2 cellular contexts compared by ENCODE assay signal in the genomic region with DNA sequence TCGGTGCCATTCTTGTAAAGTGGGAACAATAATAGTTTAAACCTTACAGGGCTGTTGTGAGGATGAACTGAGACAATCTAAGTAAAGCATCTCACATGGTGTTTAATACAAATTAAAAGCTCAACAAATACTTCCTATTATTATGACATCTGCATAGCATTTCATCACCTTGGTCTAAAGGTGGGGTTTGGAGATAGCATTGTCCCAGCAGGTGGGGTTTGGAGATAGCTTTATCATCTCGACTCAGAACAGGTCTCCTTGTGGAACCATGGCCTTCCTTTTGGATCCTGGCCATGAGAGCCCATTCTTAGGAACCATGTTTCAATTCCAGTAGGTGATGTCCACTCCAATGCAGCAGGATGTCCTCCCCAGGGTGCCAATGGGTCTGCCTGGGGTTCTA.
TF ChIP-seq lines count a peak whose summit lies in the region.

No MANE protein-coding gene starts in this region.

TF ChIP-seq in HepG2, 621 proteins besides CTCF, POLR2A, EP300 and RAD21:
- no peak for TF ChIP-seq ZNF335 (CRISPR knock-in tag; IDR thresholded peaks at IDR 0.05)
- TF ChIP-seq ZNF143 (CRISPR knock-in tag; IDR thresholded peaks at IDR 0.05) = no peak
- TF ChIP-seq, protein P1, sequence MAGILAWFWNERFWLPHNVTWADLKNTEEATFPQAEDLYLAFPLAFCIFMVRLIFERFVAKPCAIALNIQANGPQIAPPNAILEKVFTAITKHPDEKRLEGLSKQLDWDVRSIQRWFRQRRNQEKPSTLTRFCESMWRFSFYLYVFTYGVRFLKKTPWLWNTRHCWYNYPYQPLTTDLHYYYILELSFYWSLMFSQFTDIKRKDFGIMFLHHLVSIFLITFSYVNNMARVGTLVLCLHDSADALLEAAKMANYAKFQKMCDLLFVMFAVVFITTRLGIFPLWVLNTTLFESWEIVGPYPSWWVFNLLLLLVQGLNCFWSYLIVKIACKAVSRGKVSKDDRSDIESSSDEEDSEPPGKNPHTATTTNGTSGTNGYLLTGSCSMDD (CRISPR knock-in tag; IDR thresholded peaks at IDR 0.05) = no peak
- TF ChIP-seq, protein P2, sequence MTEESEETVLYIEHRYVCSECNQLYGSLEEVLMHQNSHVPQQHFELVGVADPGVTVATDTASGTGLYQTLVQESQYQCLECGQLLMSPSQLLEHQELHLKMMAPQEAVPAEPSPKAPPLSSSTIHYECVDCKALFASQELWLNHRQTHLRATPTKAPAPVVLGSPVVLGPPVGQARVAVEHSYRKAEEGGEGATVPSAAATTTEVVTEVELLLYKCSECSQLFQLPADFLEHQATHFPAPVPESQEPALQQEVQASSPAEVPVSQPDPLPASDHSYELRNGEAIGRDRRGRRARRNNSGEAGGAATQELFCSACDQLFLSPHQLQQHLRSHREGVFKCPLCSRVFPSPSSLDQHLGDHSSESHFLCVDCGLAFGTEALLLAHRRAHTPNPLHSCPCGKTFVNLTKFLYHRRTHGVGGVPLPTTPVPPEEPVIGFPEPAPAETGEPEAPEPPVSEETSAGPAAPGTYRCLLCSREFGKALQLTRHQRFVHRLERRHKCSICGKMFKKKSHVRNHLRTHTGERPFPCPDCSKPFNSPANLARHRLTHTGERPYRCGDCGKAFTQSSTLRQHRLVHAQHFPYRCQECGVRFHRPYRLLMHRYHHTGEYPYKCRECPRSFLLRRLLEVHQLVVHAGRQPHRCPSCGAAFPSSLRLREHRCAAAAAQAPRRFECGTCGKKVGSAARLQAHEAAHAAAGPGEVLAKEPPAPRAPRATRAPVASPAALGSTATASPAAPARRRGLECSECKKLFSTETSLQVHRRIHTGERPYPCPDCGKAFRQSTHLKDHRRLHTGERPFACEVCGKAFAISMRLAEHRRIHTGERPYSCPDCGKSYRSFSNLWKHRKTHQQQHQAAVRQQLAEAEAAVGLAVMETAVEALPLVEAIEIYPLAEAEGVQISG (CRISPR knock-in tag; IDR thresholded peaks at IDR 0.05) = no peak
- no peak for TF ChIP-seq RORA (CRISPR knock-in tag; IDR thresholded peaks at IDR 0.05)
- TF ChIP-seq, protein P3, sequence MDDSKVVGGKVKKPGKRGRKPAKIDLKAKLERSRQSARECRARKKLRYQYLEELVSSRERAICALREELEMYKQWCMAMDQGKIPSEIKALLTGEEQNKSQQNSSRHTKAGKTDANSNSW (CRISPR knock-in tag; IDR thresholded peaks at IDR 0.05; ENCODE audit: borderline replicate concordance) = no peak
- TF ChIP-seq TBP (CRISPR knock-in tag; IDR thresholded peaks at IDR 0.05) = no peak
- TF ChIP-seq, protein P4, sequence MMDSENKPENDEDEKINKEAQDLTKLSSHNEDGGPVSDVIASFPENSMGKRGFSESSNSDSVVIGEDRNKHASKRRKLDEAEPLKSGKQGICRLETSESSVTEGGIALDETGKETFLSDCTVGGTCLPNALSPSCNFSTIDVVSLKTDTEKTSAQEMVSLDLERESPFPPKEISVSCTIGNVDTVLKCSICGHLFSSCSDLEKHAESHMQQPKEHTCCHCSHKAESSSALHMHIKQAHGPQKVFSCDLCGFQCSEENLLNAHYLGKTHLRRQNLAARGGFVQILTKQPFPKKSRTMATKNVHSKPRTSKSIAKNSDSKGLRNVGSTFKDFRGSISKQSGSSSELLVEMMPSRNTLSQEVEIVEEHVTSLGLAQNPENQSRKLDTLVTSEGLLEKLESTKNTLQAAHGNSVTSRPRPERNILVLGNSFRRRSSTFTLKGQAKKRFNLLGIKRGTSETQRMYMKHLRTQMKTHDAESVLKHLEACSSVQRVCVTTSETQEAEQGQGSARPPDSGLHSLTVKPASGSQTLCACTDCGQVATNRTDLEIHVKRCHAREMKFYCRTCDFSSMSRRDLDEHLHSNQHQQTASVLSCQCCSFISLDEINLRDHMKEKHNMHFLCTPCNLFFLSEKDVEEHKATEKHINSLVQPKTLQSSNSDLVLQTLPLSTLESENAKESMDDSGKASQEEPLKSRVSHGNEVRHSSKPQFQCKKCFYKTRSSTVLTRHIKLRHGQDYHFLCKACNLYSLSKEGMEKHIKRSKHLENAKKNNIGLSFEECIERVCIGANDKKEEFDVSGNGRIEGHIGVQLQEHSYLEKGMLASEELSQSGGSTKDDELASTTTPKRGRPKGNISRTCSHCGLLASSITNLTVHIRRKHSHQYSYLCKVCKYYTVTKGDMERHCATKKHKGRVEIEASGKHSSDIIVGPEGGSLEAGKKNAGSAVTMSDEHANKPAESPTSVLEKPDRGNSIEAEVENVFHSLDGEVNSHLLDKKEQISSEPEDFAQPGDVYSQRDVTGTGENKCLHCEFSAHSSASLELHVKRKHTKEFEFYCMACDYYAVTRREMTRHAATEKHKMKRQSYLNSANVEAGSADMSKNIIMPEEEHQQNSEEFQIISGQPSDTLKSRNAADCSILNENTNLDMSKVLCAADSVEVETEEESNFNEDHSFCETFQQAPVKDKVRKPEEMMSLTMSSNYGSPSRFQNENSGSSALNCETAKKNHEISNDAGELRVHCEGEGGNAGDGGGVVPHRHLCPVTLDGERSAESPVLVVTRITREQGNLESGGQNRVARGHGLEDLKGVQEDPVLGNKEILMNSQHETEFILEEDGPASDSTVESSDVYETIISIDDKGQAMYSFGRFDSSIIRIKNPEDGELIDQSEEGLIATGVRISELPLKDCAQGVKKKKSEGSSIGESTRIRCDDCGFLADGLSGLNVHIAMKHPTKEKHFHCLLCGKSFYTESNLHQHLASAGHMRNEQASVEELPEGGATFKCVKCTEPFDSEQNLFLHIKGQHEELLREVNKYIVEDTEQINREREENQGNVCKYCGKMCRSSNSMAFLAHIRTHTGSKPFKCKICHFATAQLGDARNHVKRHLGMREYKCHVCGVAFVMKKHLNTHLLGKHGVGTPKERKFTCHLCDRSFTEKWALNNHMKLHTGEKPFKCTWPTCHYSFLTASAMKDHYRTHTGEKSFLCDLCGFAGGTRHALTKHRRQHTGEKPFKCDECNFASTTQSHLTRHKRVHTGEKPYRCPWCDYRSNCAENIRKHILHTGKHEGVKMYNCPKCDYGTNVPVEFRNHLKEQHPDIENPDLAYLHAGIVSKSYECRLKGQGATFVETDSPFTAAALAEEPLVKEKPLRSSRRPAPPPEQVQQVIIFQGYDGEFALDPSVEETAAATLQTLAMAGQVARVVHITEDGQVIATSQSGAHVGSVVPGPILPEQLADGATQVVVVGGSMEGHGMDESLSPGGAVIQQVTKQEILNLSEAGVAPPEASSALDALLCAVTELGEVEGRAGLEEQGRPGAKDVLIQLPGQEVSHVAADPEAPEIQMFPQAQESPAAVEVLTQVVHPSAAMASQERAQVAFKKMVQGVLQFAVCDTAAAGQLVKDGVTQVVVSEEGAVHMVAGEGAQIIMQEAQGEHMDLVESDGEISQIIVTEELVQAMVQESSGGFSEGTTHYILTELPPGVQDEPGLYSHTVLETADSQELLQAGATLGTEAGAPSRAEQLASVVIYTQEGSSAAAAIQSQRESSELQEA (CRISPR knock-in tag; IDR thresholded peaks at IDR 0.05; ENCODE audit: not compliant biosample characterization) = no peak
- no peak for TF ChIP-seq ATF1 (CRISPR knock-in tag; IDR thresholded peaks at IDR 0.05)
TF ChIP-seq in HepG2: peak in this region for 0.

TF ChIP-seq in K562, 482 proteins besides CTCF, POLR2A, EP300 and RAD21:
- TF ChIP-seq, protein P5, sequence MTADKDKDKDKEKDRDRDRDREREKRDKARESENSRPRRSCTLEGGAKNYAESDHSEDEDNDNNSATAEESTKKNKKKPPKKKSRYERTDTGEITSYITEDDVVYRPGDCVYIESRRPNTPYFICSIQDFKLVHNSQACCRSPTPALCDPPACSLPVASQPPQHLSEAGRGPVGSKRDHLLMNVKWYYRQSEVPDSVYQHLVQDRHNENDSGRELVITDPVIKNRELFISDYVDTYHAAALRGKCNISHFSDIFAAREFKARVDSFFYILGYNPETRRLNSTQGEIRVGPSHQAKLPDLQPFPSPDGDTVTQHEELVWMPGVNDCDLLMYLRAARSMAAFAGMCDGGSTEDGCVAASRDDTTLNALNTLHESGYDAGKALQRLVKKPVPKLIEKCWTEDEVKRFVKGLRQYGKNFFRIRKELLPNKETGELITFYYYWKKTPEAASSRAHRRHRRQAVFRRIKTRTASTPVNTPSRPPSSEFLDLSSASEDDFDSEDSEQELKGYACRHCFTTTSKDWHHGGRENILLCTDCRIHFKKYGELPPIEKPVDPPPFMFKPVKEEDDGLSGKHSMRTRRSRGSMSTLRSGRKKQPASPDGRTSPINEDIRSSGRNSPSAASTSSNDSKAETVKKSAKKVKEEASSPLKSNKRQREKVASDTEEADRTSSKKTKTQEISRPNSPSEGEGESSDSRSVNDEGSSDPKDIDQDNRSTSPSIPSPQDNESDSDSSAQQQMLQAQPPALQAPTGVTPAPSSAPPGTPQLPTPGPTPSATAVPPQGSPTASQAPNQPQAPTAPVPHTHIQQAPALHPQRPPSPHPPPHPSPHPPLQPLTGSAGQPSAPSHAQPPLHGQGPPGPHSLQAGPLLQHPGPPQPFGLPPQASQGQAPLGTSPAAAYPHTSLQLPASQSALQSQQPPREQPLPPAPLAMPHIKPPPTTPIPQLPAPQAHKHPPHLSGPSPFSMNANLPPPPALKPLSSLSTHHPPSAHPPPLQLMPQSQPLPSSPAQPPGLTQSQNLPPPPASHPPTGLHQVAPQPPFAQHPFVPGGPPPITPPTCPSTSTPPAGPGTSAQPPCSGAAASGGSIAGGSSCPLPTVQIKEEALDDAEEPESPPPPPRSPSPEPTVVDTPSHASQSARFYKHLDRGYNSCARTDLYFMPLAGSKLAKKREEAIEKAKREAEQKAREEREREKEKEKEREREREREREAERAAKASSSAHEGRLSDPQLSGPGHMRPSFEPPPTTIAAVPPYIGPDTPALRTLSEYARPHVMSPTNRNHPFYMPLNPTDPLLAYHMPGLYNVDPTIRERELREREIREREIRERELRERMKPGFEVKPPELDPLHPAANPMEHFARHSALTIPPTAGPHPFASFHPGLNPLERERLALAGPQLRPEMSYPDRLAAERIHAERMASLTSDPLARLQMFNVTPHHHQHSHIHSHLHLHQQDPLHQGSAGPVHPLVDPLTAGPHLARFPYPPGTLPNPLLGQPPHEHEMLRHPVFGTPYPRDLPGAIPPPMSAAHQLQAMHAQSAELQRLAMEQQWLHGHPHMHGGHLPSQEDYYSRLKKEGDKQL (CRISPR knock-in tag; IDR thresholded peaks at IDR 0.05; ENCODE audit: borderline replicate concordance) = no peak
- TF ChIP-seq NR1H2 (CRISPR knock-in tag; IDR thresholded peaks at IDR 0.05) (no peak), ARID1B (IDR thresholded peaks at IDR 0.05) (peak; percentile 52; the same call in 1 of the 2 replicates), TEAD4 (IDR thresholded peaks at IDR 0.05; ENCODE audit: low read length) (peak; percentile 81), TEAD4 (CRISPR knock-in tag; IDR thresholded peaks at IDR 0.05; ENCODE audit: borderline replicate concordance) (no peak), ZNF41 (CRISPR knock-in tag; conservative IDR thresholded peaks at IDR 0.05) (no peak), CBFA2T2 (conservative IDR thresholded peaks at IDR 0.05) (peak; percentile 58), TCF3 (CRISPR knock-in tag; IDR thresholded peaks at IDR 0.05) (peak; percentile 39; the same call in 1 of the 2 replicates), ZC3H8 (IDR thresholded peaks at IDR 0.05) (no peak), YY1 (IDR thresholded peaks at IDR 0.05; ENCODE audit: borderline replicate concordance in 1 of 3, control insufficient read depth in 1 of 3, extremely low read depth in 1 of 3, insufficient read depth in 3 of 3, insufficient read length in 1 of 3, insufficient replicate concordance in 2 of 3, low read depth in 1 of 3, low read length in 2 of 3) (no peak), RBM25 (IDR thresholded peaks at IDR 0.05; ENCODE audit: low read depth, low read length, severe bottlenecking) (no peak), NCOR1 (IDR thresholded peaks at IDR 0.05) (0 out of 2 replicates have a peak, but pooled peaks have one; percentile 11), CHCHD3 (CRISPR knock-in tag; IDR thresholded peaks at IDR 0.05) (no peak), PML (IDR thresholded peaks at IDR 0.05; ENCODE audit: low read length) (peak; percentile 29; the same call in 1 of the 2 replicates), SOX6 (IDR thresholded peaks at IDR 0.05) (0 out of 2 replicates have a peak, but pooled peaks have one; percentile 17), TAL1 (IDR thresholded peaks at IDR 0.05) (peak; percentile 82), NFIC (IDR thresholded peaks at IDR 0.05) (peak; percentile 26; the same call in 1 of the 2 replicates), SRSF3 (IDR thresholded peaks at IDR 0.05; ENCODE audit: insufficient read depth, low read length) (no peak), CBFA2T3 (IDR thresholded peaks at IDR 0.05) (peak; percentile 60)
- TF ChIP-seq, protein P6, sequence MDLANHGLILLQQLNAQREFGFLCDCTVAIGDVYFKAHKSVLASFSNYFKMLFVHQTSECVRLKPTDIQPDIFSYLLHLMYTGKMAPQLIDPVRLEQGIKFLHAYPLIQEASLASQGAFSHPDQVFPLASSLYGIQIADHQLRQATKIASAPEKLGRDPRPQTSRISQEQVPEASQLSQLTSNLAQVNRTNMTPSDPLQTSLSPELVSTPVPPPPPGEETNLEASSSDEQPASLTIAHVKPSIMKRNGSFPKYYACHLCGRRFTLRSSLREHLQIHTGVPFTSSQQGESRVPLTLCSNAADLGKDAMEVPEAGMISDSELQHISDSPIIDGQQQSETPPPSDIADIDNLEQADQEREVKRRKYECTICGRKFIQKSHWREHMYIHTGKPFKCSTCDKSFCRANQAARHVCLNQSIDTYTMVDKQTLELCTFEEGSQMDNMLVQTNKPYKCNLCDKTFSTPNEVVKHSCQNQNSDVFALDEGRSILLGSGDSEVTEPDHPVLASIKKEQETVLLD (IDR thresholded peaks at IDR 0.05) = no peak
- TF ChIP-seq, protein P7, sequence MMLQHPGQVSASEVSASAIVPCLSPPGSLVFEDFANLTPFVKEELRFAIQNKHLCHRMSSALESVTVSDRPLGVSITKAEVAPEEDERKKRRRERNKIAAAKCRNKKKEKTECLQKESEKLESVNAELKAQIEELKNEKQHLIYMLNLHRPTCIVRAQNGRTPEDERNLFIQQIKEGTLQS (IDR thresholded peaks at IDR 0.05) = peak; percentile 18; the same call in 1 of the 2 replicates
- TF ChIP-seq, protein P7 (CRISPR knock-in tag; conservative IDR thresholded peaks at IDR 0.05) = no peak
- TF ChIP-seq, protein P8, sequence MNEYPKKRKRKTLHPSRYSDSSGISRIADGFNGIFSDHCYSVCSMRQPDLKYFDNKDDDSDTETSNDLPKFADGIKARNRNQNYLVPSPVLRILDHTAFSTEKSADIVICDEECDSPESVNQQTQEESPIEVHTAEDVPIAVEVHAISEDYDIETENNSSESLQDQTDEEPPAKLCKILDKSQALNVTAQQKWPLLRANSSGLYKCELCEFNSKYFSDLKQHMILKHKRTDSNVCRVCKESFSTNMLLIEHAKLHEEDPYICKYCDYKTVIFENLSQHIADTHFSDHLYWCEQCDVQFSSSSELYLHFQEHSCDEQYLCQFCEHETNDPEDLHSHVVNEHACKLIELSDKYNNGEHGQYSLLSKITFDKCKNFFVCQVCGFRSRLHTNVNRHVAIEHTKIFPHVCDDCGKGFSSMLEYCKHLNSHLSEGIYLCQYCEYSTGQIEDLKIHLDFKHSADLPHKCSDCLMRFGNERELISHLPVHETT (CRISPR knock-in tag; conservative IDR thresholded peaks at IDR 0.05 in 1 of 2, IDR thresholded peaks at IDR 0.05 in 1 of 2) = no peak
